Comparison of ENCODE assay signal across 9 cellular contexts in the genomic region with DNA sequence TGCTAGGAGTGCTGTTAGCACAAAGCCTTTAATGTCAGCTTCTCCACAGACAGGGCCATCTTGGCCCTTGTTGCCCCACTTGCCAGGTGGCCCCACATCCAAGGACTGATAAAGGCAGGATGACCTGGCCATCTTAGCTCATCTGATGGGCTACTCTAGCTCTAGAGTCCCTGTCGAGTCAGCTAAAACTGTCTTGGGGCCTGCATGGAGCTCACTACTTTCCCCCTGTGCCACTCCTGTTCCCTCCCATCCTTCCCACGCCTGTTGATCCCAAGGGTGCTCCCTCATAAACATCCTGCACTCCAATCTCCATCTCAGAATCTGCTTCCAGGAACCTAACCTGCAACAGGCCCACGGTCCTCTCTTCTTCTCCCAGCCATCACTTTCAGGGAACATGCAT. TPM values are rescaled to one million over a fixed set of nuclear protein-coding genes. Genes with fewer than 3 reads are reported as not detected.
A peak's percentile ranks its signal among the peaks of the same experiment; 100 is the strongest.
DNase-seq lines count a peak whose midpoint lies in the region; ATAC-seq and TF ChIP-seq lines count a peak whose summit lies in the region.
"Had no signal": no experiment of that assay in that cellular context is flagged by ENCODE, and none has a peak within 500 bp of the region (broad histone marks: within the 10 kb centered on the region; RNA-seq: fewer than 3 reads in every experiment).

No MANE protein-coding gene starts in this region.

- H3K9me3 ChIP-seq in GM23248 (ENCODE audit: low read depth) (no peaks in the 10 kb centered on the region), SU-DHL-6 (ENCODE audit: insufficient read depth, low read length) (no peaks in the 10 kb centered on the region), hepatocyte (ENCODE audit: low read depth) (no peaks in the 10 kb centered on the region), smooth muscle cell (replicated peaks; ENCODE audit: low read depth) (no peaks in the 10 kb centered on the region)

- H3F3A ChIP-seq in GM23248 (ENCODE audit: insufficient read depth) (no peaks in the 10 kb centered on the region), SU-DHL-6 (ENCODE audit: insufficient read depth) (peaks cover 13% of the 10 kb centered on the region; the same call in 1 of the 2 replicates), smooth muscle cell (ENCODE audit: low read depth) (no peaks in the 10 kb centered on the region)

- intact Hi-C loops in left colon (cut with DNase I, micrococcal nuclease): no loop called here

- DNase-seq in GM23248 (no peak), hepatocyte (ENCODE audit: low spot score) (no peak), smooth muscle cell (lab: John Stamatoyannopoulos, UW; ENCODE audit: unreplicated experiment) (no peak), DMS53 (lab: John Stamatoyannopoulos, UW) (no peak), left colon (no peak), DMS79 (lab: John Stamatoyannopoulos, UW) (no peak)
- DNase-seq: NCI-H1694 had no signal

- WGBS in GM23248 (ENCODE audit: low coverage in 1 of 2, low lambda C conversion rate in 2 of 2, missing lambda C conversion rate in 2 of 2), 2 experiments: 43 to 44% methylated on average over 3 of the region's 3 CpGs
- WGBS in hepatocyte (ENCODE audit: low lambda C conversion rate, missing lambda C conversion rate): 93% methylated on average over 3 of the region's 3 CpGs
- 88% methylated on average over 3 of the region's 3 CpGs for WGBS in smooth muscle cell (ENCODE audit: low lambda C conversion rate)

- no peaks in the 10 kb centered on the region for H3K9me2 ChIP-seq in GM23248 (ENCODE audit: insufficient read depth)
- no peaks in the 10 kb centered on the region for H3K9me2 ChIP-seq in SU-DHL-6 (replicated peaks; ENCODE audit: insufficient read depth, low read length)
- H3K9me2 ChIP-seq in hepatocyte (replicated peaks; ENCODE audit: insufficient read depth): no peaks in the 10 kb centered on the region

- H3K9ac ChIP-seq in GM23248 (peak overlapping the region; percentile 83), SU-DHL-6 (ENCODE audit: low read length) (peak overlapping the region; percentile 57), smooth muscle cell (ENCODE audit: low read depth) (no peak overlapping the region)

- no peaks in the 10 kb centered on the region for H3K79me2 ChIP-seq in GM23248 (ENCODE audit: insufficient read depth)
- H3K79me2 ChIP-seq in SU-DHL-6 (ENCODE audit: insufficient read depth, low read length): peaks cover 4% of the 10 kb centered on the region; the same call in 1 of the 2 replicates
- H3K79me2 ChIP-seq in hepatocyte: peaks cover 11% of the 10 kb centered on the region
- H3K79me2 ChIP-seq in smooth muscle cell (ENCODE audit: low read depth): peaks cover 14% of the 10 kb centered on the region

- peak overlapping the region; percentile 96 for H2AFZ ChIP-seq in GM23248
- H2AFZ ChIP-seq in SU-DHL-6 (ENCODE audit: low read depth, low read length, severe bottlenecking): no peak overlapping the region
- H2AFZ ChIP-seq in hepatocyte: peak overlapping the region; percentile 95
- peak overlapping the region; percentile 96 for H2AFZ ChIP-seq in smooth muscle cell (ENCODE audit: low read depth)

- H4K20me1 ChIP-seq in GM23248 (ENCODE audit: insufficient read depth): no peaks in the 10 kb centered on the region
- H4K20me1 ChIP-seq in SU-DHL-6 (ENCODE audit: low read depth, low read length): no peaks in the 10 kb centered on the region
- no peaks in the 10 kb centered on the region for H4K20me1 ChIP-seq in hepatocyte (ENCODE audit: insufficient read depth, poor library complexity, severe bottlenecking)
- H4K20me1 ChIP-seq in smooth muscle cell (ENCODE audit: low read depth): no peaks in the 10 kb centered on the region

- H3K27me3 ChIP-seq in GM23248 (replicated peaks; ENCODE audit: insufficient read depth): no peaks in the 10 kb centered on the region
- no peaks in the 10 kb centered on the region for H3K27me3 ChIP-seq in SU-DHL-6 (ENCODE audit: low read length)
- no peaks in the 10 kb centered on the region for H3K27me3 ChIP-seq in hepatocyte
- H3K27me3 ChIP-seq in smooth muscle cell (ENCODE audit: low read depth): no peaks in the 10 kb centered on the region

- peak overlapping the region; percentile 79 for H3K4me2 ChIP-seq in GM23248 (ENCODE audit: unreplicated experiment)
- peak overlapping the region; percentile 53 for H3K4me2 ChIP-seq in SU-DHL-6 (ENCODE audit: low read depth, low read length, poor library complexity, severe bottlenecking)
- H3K4me2 ChIP-seq in hepatocyte: peak overlapping the region; percentile 98
- peak overlapping the region; percentile 91 for H3K4me2 ChIP-seq in smooth muscle cell

- H3K36me3 ChIP-seq in GM23248 (ENCODE audit: low read depth): no peaks in the 10 kb centered on the region
- no peaks in the 10 kb centered on the region for H3K36me3 ChIP-seq in SU-DHL-6 (ENCODE audit: low read length)
- no peaks in the 10 kb centered on the region for H3K36me3 ChIP-seq in hepatocyte (replicated peaks; ENCODE audit: insufficient read depth, low read depth)
- H3K36me3 ChIP-seq in smooth muscle cell (ENCODE audit: low read depth): no peaks in the 10 kb centered on the region

- H3K27ac ChIP-seq in GM23248: no peak overlapping the region
- no peak overlapping the region for H3K27ac ChIP-seq in SU-DHL-6 (ENCODE audit: low read depth, low read length)
- no peak overlapping the region for H3K27ac ChIP-seq in hepatocyte
- no peak overlapping the region for H3K27ac ChIP-seq in smooth muscle cell (ENCODE audit: low read depth)

- in situ Hi-C loops in GM23248 (cut with MboI): no loop called here

- peak overlapping the region; percentile 67 for H3K4me3 ChIP-seq in GM23248
- no peak overlapping the region for H3K4me3 ChIP-seq in SU-DHL-6 (ENCODE audit: insufficient read depth, low read length, poor library complexity, severe bottlenecking)
- H3K4me3 ChIP-seq in hepatocyte: no peak overlapping the region
- H3K4me3 ChIP-seq in smooth muscle cell: peak overlapping the region; percentile 66

- ATAC-seq in GM21360 (IDR thresholded peaks at IDR 0.05; ENCODE audit: unreplicated experiment): no peak
- ATAC-seq in left colon: no peak

- TF ChIP-seq CTCF in SU-DHL-6 (IDR thresholded peaks at IDR 0.05; ENCODE audit: insufficient read depth, low read length, poor library complexity, severe bottlenecking): no peak
- no peak for TF ChIP-seq CTCF in hepatocyte (IDR thresholded peaks at IDR 0.05; ENCODE audit: poor library complexity)
- TF ChIP-seq CTCF in smooth muscle cell (IDR thresholded peaks at IDR 0.05; ENCODE audit: borderline replicate concordance, insufficient read depth, poor library complexity, severe bottlenecking): no peak

- H3K4me1 ChIP-seq in GM23248 (ENCODE audit: insufficient read depth): no peaks in the 10 kb centered on the region; the same call in none of the 2 replicates
- H3K4me1 ChIP-seq in hepatocyte (ENCODE audit: insufficient read depth): peaks cover 25% of the 10 kb centered on the region
- peaks cover 13% of the 10 kb centered on the region for H3K4me1 ChIP-seq in smooth muscle cell (ENCODE audit: low read depth)

RNA-seq across cellular contexts. Expression of a gene that starts 0.7 kb away (rescaled TPM):
- total RNA-seq in GM23248 (2014; rRNA removed; shearing (Covaris generic)): 38.7 and 44.7 TPM in 2 replicates
- 36.1 and 39.7 TPM in 2 replicates for polyA plus RNA-seq in GM23248 (2016; fragmentation: Nextera tagmentation; extraction: Ambion mirVana)
- 76.3 and 78.9 TPM in 2 replicates for total RNA-seq in hepatocyte
- polyA plus RNA-seq in hepatocyte: 56.4 and 58.0 TPM in 2 replicates
- 164 and 192 TPM in 2 replicates for total RNA-seq in smooth muscle cell
- polyA plus RNA-seq in smooth muscle cell: 136 and 164 TPM in 2 replicates
- 1 to 10 TPM; 1.4 to 3.0 TPM for total RNA-seq in left colon

RNA-seq across cellular contexts. Expression of a gene that starts 31.4 kb away (rescaled TPM):
- not detected in 2 replicates for total RNA-seq in GM23248 (2014; rRNA removed; shearing (Covaris generic))
- not detected in 2 replicates for polyA plus RNA-seq in GM23248 (2016; fragmentation: Nextera tagmentation; extraction: Ambion mirVana)
- 0.47 and 1.5 TPM in 2 replicates for total RNA-seq in hepatocyte
- 0.89 and 0.97 TPM in 2 replicates for polyA plus RNA-seq in hepatocyte
- 2.3 TPM in 1 of 2 replicates, not detected in the other for total RNA-seq in smooth muscle cell
- polyA plus RNA-seq in smooth muscle cell: 0.66 and 0.98 TPM in 2 replicates
- total RNA-seq in left colon: under 1 TPM; 0.34 to 0.45 TPM

RNA-seq across cellular contexts. Expression of a gene that starts 48.6 kb away (rescaled TPM):
- 14.9 and 29.1 TPM in 2 replicates for total RNA-seq in GM23248 (2014; rRNA removed; shearing (Covaris generic))
- 13.9 and 18.9 TPM in 2 replicates for polyA plus RNA-seq in GM23248 (2016; fragmentation: Nextera tagmentation; extraction: Ambion mirVana)
- 46.4 and 58.0 TPM in 2 replicates for total RNA-seq in hepatocyte
- polyA plus RNA-seq in hepatocyte: 37.9 and 44.6 TPM in 2 replicates
- total RNA-seq in smooth muscle cell: 33.9 and 58.3 TPM in 2 replicates
- polyA plus RNA-seq in smooth muscle cell: 13.9 and 31.3 TPM in 2 replicates
- 10 to 100 TPM; 22.3 to 24.5 TPM for total RNA-seq in left colon

Comparison
In these comparisons a context has a peak if more than half of its experiments do, and no peak if none do; other contexts are left out.
1. H3K4me3 ChIP-seq: peak in GM23248 (single experiment) and smooth muscle cell (single experiment); none in SU-DHL-6 (single experiment) and hepatocyte (single experiment).
2. Peak in every context shown above with its lines, with median percentiles within 50 percentile points of each other: H3K4me2 ChIP-seq.